ENCODE assay signal across 19 cellular contexts in genomic region chr3:121737644-121738043, GRCh38. TPM values are rescaled to one million over a fixed set of nuclear protein-coding genes. Genes with fewer than 3 reads are reported as not detected.
DNase-seq lines count a peak whose midpoint lies in the region; ATAC-seq and TF ChIP-seq lines count a peak whose summit lies in the region.
"Had no signal": no experiment of that assay in that cellular context is flagged by ENCODE, and none has a peak within 500 bp of the region (broad histone marks: within the 10 kb centered on the region; RNA-seq: fewer than 3 reads in every experiment).

No MANE protein-coding gene starts in this region.

- H3K4me3 ChIP-seq in DOHH2 (ENCODE audit: low read length) (peak overlapping the region; percentile 54), adrenal gland (no peak overlapping the region)
- H3K4me3 ChIP-seq: BLaER1 treated with 17β-estradiol and CSF1 and Interleukin-3, amounts not matched to agents 10 nM and 100 nM had no signal

- DNase-seq in T-helper 17 cell (no peak), kidney tubule cell (ENCODE audit: low spot score) (peak; percentile 13), adrenal gland (no peak)
- no peak for DNase-seq in activated CD4-positive, alpha-beta T cell treated with anti-CD3 and anti-CD28 coated beads for 48 hours
- DNase-seq: 8988T; ACHN; BE2C; Caco-2; Calu3; CD4-positive, alpha-beta T cell; CD8-positive, alpha-beta T cell; DMS79 treated with DMSO at 0.1 percent for 48 hours; EL; GDM1 had no signal

- H3K9me2 ChIP-seq in DOHH2 (replicated peaks; ENCODE audit: control insufficient read depth, low read length): no peaks in the 10 kb centered on the region

- H3K36me3 Mint-ChIP-seq in T-helper 17 cell (ENCODE audit: low read depth): peaks cover 5% of the 10 kb centered on the region

- peaks cover 14% of the 10 kb centered on the region; the same call in 1 of the 2 replicates for H3F3A ChIP-seq in DOHH2 (ENCODE audit: control insufficient read depth, insufficient read depth)

- 94 to 98% (median 96%) methylated on average over 4 of the region's 4 CpGs for WGBS in adrenal gland, 4 donors

- H3K4me1 ChIP-seq in DOHH2 (ENCODE audit: control insufficient read depth, low read length) (peaks cover 51% of the 10 kb centered on the region), adrenal gland (replicated peaks in 1 of 2) (peaks cover 0 to 29% of the 10 kb centered on the region in 2 donors)
- H3K4me1 ChIP-seq: BE2C, Caco-2 had no signal

- H3K27me3 ChIP-seq in DOHH2 (ENCODE audit: control insufficient read depth, low read length) (no peaks in the 10 kb centered on the region), adrenal gland (no peaks in the 10 kb centered on the region)
- H3K27me3 ChIP-seq: BE2C; BLaER1 treated with 17β-estradiol and CSF1 and Interleukin-3, amounts not matched to agents 10 nM and 100 nM had no signal

- H3K27ac ChIP-seq in DOHH2 (ENCODE audit: low read depth, low read length) (peak overlapping the region; percentile 22), adrenal gland (no peak overlapping the region)
- H3K27ac ChIP-seq: BLaER1 treated with 17β-estradiol and CSF1 and Interleukin-3, amounts not matched to agents 10 nM and 100 nM; C4-2B had no signal

- no peaks in the 10 kb centered on the region for H4K20me1 ChIP-seq in DOHH2 (ENCODE audit: control insufficient read depth, insufficient read depth, low read depth, low read length)

- TF ChIP-seq CTCF in DOHH2 (IDR thresholded peaks at IDR 0.05; ENCODE audit: low read depth, low read length, poor library complexity, severe bottlenecking): no peak
- no peak for TF ChIP-seq CTCF in adrenal gland (IDR thresholded peaks at IDR 0.05)

- ATAC-seq in T-helper 17 cell (no peak), HG03342 (IDR thresholded peaks at IDR 0.05; ENCODE audit: unreplicated experiment) (no peak), HG03159 (IDR thresholded peaks at IDR 0.05; ENCODE audit: unreplicated experiment) (no peak)
- ATAC-seq: CD8-positive, alpha-beta T cell had no signal

- H3K4me1 Mint-ChIP-seq in T-helper 17 cell: peaks cover 28% of the 10 kb centered on the region

- intact Hi-C loops in adrenal gland (cut with DNase I): no loop called here

- peak overlapping the region; percentile 66 for H3K4me2 ChIP-seq in DOHH2 (ENCODE audit: low read length)

- no peak overlapping the region for H3K4me3 Mint-ChIP-seq in T-helper 17 cell
- H3K4me3 Mint-ChIP-seq: CD4-positive, alpha-beta T cell; CD8-positive, alpha-beta T cell had no signal

- H3K9me3 ChIP-seq in DOHH2 (ENCODE audit: control insufficient read depth, insufficient read depth, low read length) (no peaks in the 10 kb centered on the region), T-helper 17 cell (ENCODE audit: control insufficient read depth, low read length, poor library complexity, severe bottlenecking) (no peaks in the 10 kb centered on the region), adrenal gland (replicated peaks in 1 of 3) (peaks cover 0 to 4% (median 0%) of the 10 kb centered on the region in 3 donors)
- H3K9me3 ChIP-seq: BE2C, Caco-2 had no signal

- H3K27ac Mint-ChIP-seq in T-helper 17 cell: peak overlapping the region; percentile 19
- H3K27ac Mint-ChIP-seq: CD4-positive, alpha-beta T cell; CD8-positive, alpha-beta T cell had no signal

- H3K27me3 Mint-ChIP-seq in T-helper 17 cell: no peaks in the 10 kb centered on the region
- H3K27me3 Mint-ChIP-seq: CD4-positive, alpha-beta T cell had no signal

- H3K36me3 ChIP-seq in DOHH2 (ENCODE audit: control insufficient read depth, low read length) (no peaks in the 10 kb centered on the region), adrenal gland (replicated peaks in 1 of 2) (no peaks in the 10 kb centered on the region)
- H3K36me3 ChIP-seq: BE2C had no signal

- H3K79me2 ChIP-seq in DOHH2 (ENCODE audit: control insufficient read depth, low read length): peaks cover 71% of the 10 kb centered on the region

- no peak for TF ChIP-seq POLR2A in adrenal gland (IDR thresholded peaks at IDR 0.05)

RNA-seq across cellular contexts. Expression of gene GOLGB1, which starts 11.9 kb away (rescaled TPM):
- 10 to 100 TPM; 56.1 to 66.9 TPM for total RNA-seq in T-helper 17 cell
- total RNA-seq in adrenal gland: 100 to 1,000 TPM in 1 of 8 donors, 10 to 100 TPM in 7; 60.9 to 118 (median 75.2) TPM
- 10 to 100 TPM; 31.6 to 60.9 (median 38.5) TPM for polyA plus RNA-seq in adrenal gland
